Comparison of ENCODE assay signal across 8 cellular contexts in genomic region chr19:12400618-12401502, GRCh38. TPM values are rescaled to one million over a fixed set of nuclear protein-coding genes. Genes with fewer than 3 reads are reported as not detected.
DNase-seq lines count a peak whose midpoint lies in the region; ATAC-seq and TF ChIP-seq lines count a peak whose summit lies in the region.

Gene ZNF799 (minus strand): TSS chr19:12401271. CDS start chr19:12401070, 201 bp downstream.

- intact Hi-C loops in heart right ventricle (cut with DNase I) = loop anchor here in 3 of 10 donors (1.0 to 5.0 kb wide), 7 partner anchors 34 to 150 kb away; partner anchors contain the start of genes ZNF443 (in 2 of the 3), ZNF442 (in 1 of the 3), ZNF563 (in 1 of the 3) and ZNF564 (in 1 of the 3)
- intact Hi-C loops in posterior cingulate gyrus (cut with DNase I) = loop anchor here (2.0 to 5.0 kb wide), 2 partner anchors 34 to 68 kb away; partner anchors contain the start of genes ZNF442 and ZNF563

- H3K27ac ChIP-seq in heart right ventricle (peak within 1 kb of the TSS; percentile 16 to 95 (median 87)), upper lobe of left lung (peak within 1 kb of the TSS; percentile 86 to 91 (median 88))

- no peaks in the 10 kb centered on the region for H3K9me3 ChIP-seq in adipocyte (ENCODE audit: control insufficient read depth, low read length)
- peaks cover 0 to 5% (median 0%) of the 10 kb centered on the region in 11 donors for H3K9me3 ChIP-seq in heart right ventricle
- H3K9me3 ChIP-seq in upper lobe of left lung = no peaks in the 10 kb centered on the region

- ATAC-seq in HG02678 (IDR thresholded peaks at IDR 0.05; ENCODE audit: unreplicated experiment) (peak; percentile 88), heart right ventricle (peak; percentile 99 to 100 (median 99)), upper lobe of left lung (ENCODE audit: low FRiP score in 2 of 2) (peak; percentile 99)

- peak within 1 kb of the TSS; percentile 81 for H3K9ac ChIP-seq in adipocyte (ENCODE audit: low read length)

- H3K4me1 ChIP-seq in adipocyte (ENCODE audit: control insufficient read depth, insufficient read depth, low read length) (peaks cover 4% of the 10 kb centered on the region), heart right ventricle (peaks cover 0 to 16% (median 7%) of the 10 kb centered on the region in 9 donors), upper lobe of left lung (peaks cover 6 to 9% (median 7%) of the 10 kb centered on the region in 4 donors)

- DNase-seq in NCI-H128 (lab: John Stamatoyannopoulos, UW; ENCODE audit: unreplicated experiment) (peak; percentile 89), SW 1271 (lab: John Stamatoyannopoulos, UW) (peak; percentile 88 to 96), adipocyte (ENCODE audit: low read depth) (peak; percentile 98), heart right ventricle (peak; percentile 97 to 99), posterior cingulate gyrus (peak; percentile 93 to 100 (median 98)), upper lobe of left lung (peak; percentile 94 to 99)

- peak; percentile 40 for TF ChIP-seq POLR2A in GM10847 (IDR thresholded peaks at IDR 0.05; ENCODE audit: extremely low read depth, insufficient read length)
- TF ChIP-seq POLR2A in upper lobe of left lung (IDR thresholded peaks at IDR 0.05) = peak in 3 of 4 donors; percentile 57 to 69 (median 66)

- H3K36me3 ChIP-seq in adipocyte (ENCODE audit: control insufficient read depth, insufficient read depth, low read length, severe bottlenecking) (no peaks in the 10 kb centered on the region), heart right ventricle (no peaks in the 10 kb centered on the region), upper lobe of left lung (no peaks in the 10 kb centered on the region)

- no peak for TF ChIP-seq EP300 in upper lobe of left lung (IDR thresholded peaks at IDR 0.05)

- TF ChIP-seq CTCF in heart right ventricle (IDR thresholded peaks at IDR 0.05) = peak in 4 of 9 donors; percentile 17 to 37 (median 26)
- TF ChIP-seq CTCF in upper lobe of left lung (IDR thresholded peaks at IDR 0.05) = peak in 3 of 6 experiments; percentile 16 to 38 (median 20)

- H3K27me3 ChIP-seq in adipocyte (replicated peaks; ENCODE audit: control insufficient read depth, insufficient read depth, low read length) (no peaks in the 10 kb centered on the region), heart right ventricle (no peaks in the 10 kb centered on the region), upper lobe of left lung (no peaks in the 10 kb centered on the region)

- H3K4me3 ChIP-seq in adipocyte (ENCODE audit: low read length) (peak within 1 kb of the TSS; percentile 96), heart right ventricle (peak within 1 kb of the TSS; percentile 61 to 94 (median 88)), upper lobe of left lung (peak within 1 kb of the TSS; percentile 81 to 91 (median 84))

- 0% methylated on average over 71 of the region's 71 CpGs for WGBS in heart right ventricle, 2 donors
- WGBS in upper lobe of left lung, 2 donors = 0 to 2% methylated on average over 25 to 27 of the region's 71 CpGs

RNA-seq across cellular contexts. Expression of gene ZNF799, which starts in this region (rescaled TPM):
- total RNA-seq in heart right ventricle (1 to 10 TPM; 1.6 to 2.9 (median 2.0) TPM), upper lobe of left lung (1 to 10 TPM; 3.1 to 7.6 (median 5.4) TPM)
- 1 to 10 TPM; 1.6 to 6.2 TPM for polyA plus RNA-seq in heart right ventricle

Comparison
In these comparisons a context has a peak if more than half of its experiments do, and no peak if none do; other contexts are left out.
1. Peak in every context shown above with its lines: DNase-seq, ATAC-seq, H3K4me3 ChIP-seq and H3K27ac ChIP-seq.